8 cellular contexts compared by ENCODE assay signal in genomic region chr14:24113801-24114535, GRCh38. TPM values are rescaled to one million over a fixed set of nuclear protein-coding genes. Genes with fewer than 3 reads are reported as not detected.
A peak's percentile ranks its signal among the peaks of the same experiment; 100 is the strongest.
DNase-seq lines count a peak whose midpoint lies in the region; ATAC-seq and TF ChIP-seq lines count a peak whose summit lies in the region.

No MANE protein-coding gene starts in this region.

- no peaks in the 10 kb centered on the region for H3K9me3 Mint-ChIP-seq in progenitor cell of endocrine pancreas (ENCODE audit: low read depth)

- H3K4me3 ChIP-seq in adrenal gland = peak overlapping the region in 3 of 4 donors; percentile 51 to 81 (median 75)

- H3K4me1 ChIP-seq in adrenal gland (replicated peaks in 1 of 2) = peaks cover 19 to 22% of the 10 kb centered on the region in 2 donors

- H3K36me3 ChIP-seq in adrenal gland (replicated peaks in 1 of 2) = peaks cover 0 to 24% of the 10 kb centered on the region in 2 donors

- no peaks in the 10 kb centered on the region for H3K27me3 ChIP-seq in adrenal gland

- peaks cover 9% of the 10 kb centered on the region for H3K36me3 Mint-ChIP-seq in progenitor cell of endocrine pancreas (ENCODE audit: insufficient read depth)

- no peaks in the 10 kb centered on the region for H3K9me3 ChIP-seq in adrenal gland (replicated peaks in 1 of 3)

- ATAC-seq in HG02678 (IDR thresholded peaks at IDR 0.05; ENCODE audit: unreplicated experiment) (peak; percentile 27), left ventricle myocardium superior (peak; percentile 58)

- H3K27me3 Mint-ChIP-seq in progenitor cell of endocrine pancreas = no peaks in the 10 kb centered on the region

- H3K4me3 Mint-ChIP-seq in progenitor cell of endocrine pancreas (ENCODE audit: low read depth) = peak overlapping the region; percentile 89

- intact Hi-C loops in adrenal gland (cut with DNase I) (no loop called here), left ventricle myocardium superior (cut with micrococcal nuclease) (no loop called here)

- TF ChIP-seq POLR2A in adrenal gland (IDR thresholded peaks at IDR 0.05) = peak; percentile 63 to 89

- H3K27ac Mint-ChIP-seq in progenitor cell of endocrine pancreas = peak overlapping the region; percentile 99

- peaks cover 18% of the 10 kb centered on the region for H3K4me1 Mint-ChIP-seq in progenitor cell of endocrine pancreas (ENCODE audit: low read depth)

- 0% methylated on average over 29 to 42 of the region's 42 CpGs for WGBS in adrenal gland, 4 donors

- TF ChIP-seq CTCF in GM10266 (IDR thresholded peaks at IDR 0.05; ENCODE audit: control insufficient read depth, insufficient read depth, low read depth, missing control alignments) (no peak), adrenal gland (IDR thresholded peaks at IDR 0.05) (peak in 2 of 6 experiments; percentile 4 to 9), progenitor cell of endocrine pancreas (IDR thresholded peaks at IDR 0.05; ENCODE audit: unreplicated experiment) (no peak)

- DNase-seq in GM10266 (ENCODE audit: extremely low spot score) (peak; percentile 76), NCI-H1417 (lab: John Stamatoyannopoulos, UW) (peak; percentile 90 to 96 (median 95)), T follicular helper cell (ENCODE audit: low read depth) (peak; percentile 67), adrenal gland (peak; percentile 91 to 98 (median 97)), left ventricle myocardium superior (peak; percentile 86), progenitor cell of endocrine pancreas (ENCODE audit: low spot score, unreplicated experiment) (peak; percentile 68), ureter (ENCODE audit: low spot score) (peak; percentile 89)

- peak overlapping the region; percentile 97 to 100 (median 98) for H3K27ac ChIP-seq in adrenal gland

RNA-seq across cellular contexts. Expression of gene DCAF11, which starts 0.6 kb away (rescaled TPM):
- total RNA-seq in adrenal gland (100 to 1,000 TPM in 7 of 8 donors, 10 to 100 TPM in 1; 88.9 to 401 (median 132) TPM), left ventricle myocardium superior (85.8 TPM), progenitor cell of endocrine pancreas (79.7 and 80.9 TPM in 2 replicates), ureter (65.7 TPM)
- 10 to 100 TPM; 40.4 to 94.0 (median 42.3) TPM for polyA plus RNA-seq in adrenal gland

RNA-seq across cellular contexts. Expression of gene NRL, which starts 0.8 kb away (rescaled TPM):
- 10 to 100 TPM in 1 of 8 donors, 1 to 10 TPM in 7; 3.3 to 20.2 (median 4.9) TPM for total RNA-seq in adrenal gland
- 1 to 10 TPM; 2.2 to 3.5 (median 3.1) TPM for polyA plus RNA-seq in adrenal gland
- 0.77 TPM for total RNA-seq in left ventricle myocardium superior
- total RNA-seq in progenitor cell of endocrine pancreas = 2.3 and 2.8 TPM in 2 replicates
- 3.9 TPM for total RNA-seq in ureter

RNA-seq across cellular contexts. Expression of gene FITM1, which starts 16.5 kb away (rescaled TPM):
- total RNA-seq in adrenal gland = 10 to 100 TPM in 3 of 8 donors, 1 to 10 TPM in 5; 6.5 to 14.5 (median 9.5) TPM
- polyA plus RNA-seq in adrenal gland = 10 to 100 TPM in 2 of 3 donors, 1 to 10 TPM in 1; 4.6 to 25.7 (median 13.4) TPM
- 140 TPM for total RNA-seq in left ventricle myocardium superior
- 1.7 and 1.9 TPM in 2 replicates for total RNA-seq in progenitor cell of endocrine pancreas
- 0.55 TPM for total RNA-seq in ureter

RNA-seq across cellular contexts. Expression of gene PCK2, which starts 19.9 kb away (rescaled TPM):
- total RNA-seq in adrenal gland = 10 to 100 TPM in 7 of 8 donors, 1 to 10 TPM in 1; 9.8 to 37.0 (median 20.0) TPM
- 10 to 100 TPM in 2 of 3 donors, 1 to 10 TPM in 1; 7.9 to 17.9 (median 10.5) TPM for polyA plus RNA-seq in adrenal gland
- 3.0 TPM for total RNA-seq in left ventricle myocardium superior
- 29.7 and 34.7 TPM in 2 replicates for total RNA-seq in progenitor cell of endocrine pancreas
- total RNA-seq in ureter = 116 TPM

RNA-seq across cellular contexts. Expression of gene PSME1, which starts 22.0 kb away (rescaled TPM):
- total RNA-seq in adrenal gland = 100 to 1,000 TPM; 208 to 323 (median 274) TPM
- polyA plus RNA-seq in adrenal gland = 100 to 1,000 TPM; 205 to 386 (median 313) TPM
- 137 TPM for total RNA-seq in left ventricle myocardium superior
- 101 and 103 TPM in 2 replicates for total RNA-seq in progenitor cell of endocrine pancreas
- 227 TPM for total RNA-seq in ureter

Comparison
In these comparisons a context has a peak if more than half of its experiments do, and no peak if none do; other contexts are left out.
1. Peak in every context shown above with its lines: DNase-seq, ATAC-seq, H3K4me3 ChIP-seq and H3K27ac ChIP-seq.